10 cellular contexts compared by ENCODE assay signal in the genomic region with DNA sequence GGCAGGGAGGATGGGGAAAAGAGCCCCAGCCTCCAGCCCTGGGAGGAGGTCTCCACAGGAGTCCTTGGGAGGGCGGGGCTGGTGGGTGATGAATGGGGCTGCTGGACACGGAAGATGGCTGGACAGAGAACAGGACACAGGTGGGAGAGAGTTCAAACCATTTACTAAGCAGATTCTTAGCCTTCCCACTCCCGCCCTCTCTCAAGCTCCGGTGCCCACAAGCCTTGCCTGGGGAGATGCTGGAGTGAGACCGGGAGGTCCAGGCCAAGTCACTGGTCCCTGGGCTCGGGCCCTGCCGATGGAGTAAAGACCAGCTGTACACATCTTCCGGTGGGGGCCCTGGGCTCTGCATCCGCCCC. TPM values are rescaled to one million over a fixed set of nuclear protein-coding genes. Genes with fewer than 3 reads are reported as not detected.
DNase-seq lines count a peak whose midpoint lies in the region; ATAC-seq and TF ChIP-seq lines count a peak whose summit lies in the region.
"Had no signal": no experiment of that assay in that cellular context is flagged by ENCODE, and none has a peak within 500 bp of the region (broad histone marks: within the 10 kb centered on the region; RNA-seq: fewer than 3 reads in every experiment).

No MANE protein-coding gene starts in this region.

- peaks cover 17% of the 10 kb centered on the region for H3K27me3 Mint-ChIP-seq in activated naive CD4-positive, alpha-beta T cell treated with anti-CD3 and anti-CD28 coated beads for 36 hours (ENCODE audit: low read depth)
- H3K27me3 Mint-ChIP-seq in central memory CD8-positive, alpha-beta T cell = peaks cover 40% of the 10 kb centered on the region

- H3K9me3 ChIP-seq in mesodermal cell (ENCODE audit: control insufficient read depth, low read length) (no peaks in the 10 kb centered on the region), tibial artery (no peaks in the 10 kb centered on the region)

- H3K4me3 Mint-ChIP-seq in activated naive CD4-positive, alpha-beta T cell treated with anti-CD3 and anti-CD28 coated beads for 36 hours = peak overlapping the region; percentile 48
- H3K4me3 Mint-ChIP-seq in central memory CD8-positive, alpha-beta T cell = peak overlapping the region; percentile 16

- H3K36me3 Mint-ChIP-seq in activated naive CD4-positive, alpha-beta T cell treated with anti-CD3 and anti-CD28 coated beads for 36 hours (ENCODE audit: low read depth) = peaks cover 14% of the 10 kb centered on the region
- H3K36me3 Mint-ChIP-seq in central memory CD8-positive, alpha-beta T cell (ENCODE audit: insufficient read depth) = no peaks in the 10 kb centered on the region
- H3K36me3 Mint-ChIP-seq: CD4-positive, CD25-positive, alpha-beta regulatory T cell had no signal

- CTCF ChIA-PET in activated naive CD4-positive, alpha-beta T cell treated with anti-CD3 and anti-CD28 coated beads for 36 hours (lab: Charles Lee) = no interaction called here

- H3K27me3 ChIP-seq in tibial artery = peaks cover 0 to 57% of the 10 kb centered on the region in 2 donors

- in situ Hi-C loops in GM13976 (cut with MboI; ENCODE audit: low sequenced_read_pairs, unreplicated experiment) = no loop called here

- TF ChIP-seq CTCF in tibial artery (IDR thresholded peaks at IDR 0.05) (no peak), GM13976 (IDR thresholded peaks at IDR 0.05; ENCODE audit: borderline replicate concordance, control extremely low read depth, extremely low read depth, insufficient read depth, missing control alignments) (no peak)

- H3K9me3 Mint-ChIP-seq in activated naive CD4-positive, alpha-beta T cell treated with anti-CD3 and anti-CD28 coated beads for 36 hours = no peaks in the 10 kb centered on the region
- no peaks in the 10 kb centered on the region for H3K9me3 Mint-ChIP-seq in central memory CD8-positive, alpha-beta T cell
- H3K9me3 Mint-ChIP-seq: CD4-positive, CD25-positive, alpha-beta regulatory T cell had no signal

- peaks cover 18% of the 10 kb centered on the region for H3K4me1 Mint-ChIP-seq in activated naive CD4-positive, alpha-beta T cell treated with anti-CD3 and anti-CD28 coated beads for 36 hours (ENCODE audit: low read depth)
- H3K4me1 Mint-ChIP-seq in central memory CD8-positive, alpha-beta T cell = peaks cover 6% of the 10 kb centered on the region

- H3K4me3 ChIP-seq in mesodermal cell (ENCODE audit: extremely low read depth, insufficient read depth, low read length, poor library complexity, severe bottlenecking) (peak overlapping the region; percentile 36), tibial artery (peak overlapping the region; percentile 34 to 44)

- ATAC-seq in central memory CD8-positive, alpha-beta T cell (replicated peaks; ENCODE audit: extremely low read depth, poor library complexity, severe bottlenecking) = no peak

- H3K27ac Mint-ChIP-seq in activated naive CD4-positive, alpha-beta T cell treated with anti-CD3 and anti-CD28 coated beads for 36 hours = no peak overlapping the region
- no peak overlapping the region for H3K27ac Mint-ChIP-seq in central memory CD8-positive, alpha-beta T cell (ENCODE audit: low read depth)
- H3K27ac Mint-ChIP-seq: CD4-positive, CD25-positive, alpha-beta regulatory T cell had no signal

- peaks cover 11% of the 10 kb centered on the region for H3K36me3 ChIP-seq in mesodermal cell (ENCODE audit: control insufficient read depth, insufficient read depth, low read length)
- H3K36me3 ChIP-seq in tibial artery = no peaks in the 10 kb centered on the region

- H3K27ac ChIP-seq in mesodermal cell (ENCODE audit: low read depth, low read length, severe bottlenecking) (no peak overlapping the region), tibial artery (no peak overlapping the region)

- 28 to 42% methylated on average over 7 to 8 of the region's 9 CpGs for WGBS in mesodermal cell (ENCODE audit: insufficient coverage in 2 of 2), 2 experiments

- H3K4me1 ChIP-seq in mesodermal cell (ENCODE audit: control insufficient read depth, insufficient read depth, low read length, poor library complexity, severe bottlenecking) = peaks cover 6% of the 10 kb centered on the region
- peaks cover 0 to 19% (median 16%) of the 10 kb centered on the region in 4 donors for H3K4me1 ChIP-seq in tibial artery

- no peak for DNase-seq in activated naive CD4-positive, alpha-beta T cell treated with anti-CD3 and anti-CD28 coated beads for 36 hours
- no peak for DNase-seq in activated naive CD4-positive, alpha-beta T cell (lab: John Stamatoyannopoulos, UW)
- DNase-seq in central memory CD8-positive, alpha-beta T cell (ENCODE audit: low spot score in 2 of 2) = no peak
- DNase-seq in tibial artery = no peak
- no peak for DNase-seq in hepatic stellate cell (ENCODE audit: low spot score)
- no peak for DNase-seq in GM13976 (ENCODE audit: low spot score)
- no peak for DNase-seq in NCI-H524 (lab: John Stamatoyannopoulos, UW)
- DNase-seq: activated CD4-positive, alpha-beta T cell treated with anti-CD3 and anti-CD28 coated beads, Interleukin-2, amount 50 U/mL, for 1 hour had no signal

- intact Hi-C loops in activated naive CD4-positive, alpha-beta T cell treated with anti-CD3 and anti-CD28 coated beads for 36 hours (cut with micrococcal nuclease) = no loop called here
- intact Hi-C loops in tibial artery (cut with DNase I; ENCODE audit: low total_unique reads) = no loop called here

RNA-seq across cellular contexts. Expression of gene CLDN5, which starts 1.4 kb away (rescaled TPM):
- under 1 TPM in 1 of 2 experiments, not detected in 1; 0.21 TPM for total RNA-seq in activated naive CD4-positive, alpha-beta T cell treated with anti-CD3 and anti-CD28 coated beads for 36 hours
- 4.9 TPM for polyA plus RNA-seq in mesodermal cell (2013, experiment 1 of 2)
- polyA plus RNA-seq in mesodermal cell (2013, experiment 2 of 2) = 2.8 TPM

RNA-seq across cellular contexts. Expression of gene CDC45, which starts 43.1 kb away (rescaled TPM):
- total RNA-seq in activated naive CD4-positive, alpha-beta T cell treated with anti-CD3 and anti-CD28 coated beads for 36 hours = 10 to 100 TPM; 86.3 to 91.7 TPM
- 24.0 TPM for polyA plus RNA-seq in mesodermal cell (2013, experiment 1 of 2)
- 22.2 TPM for polyA plus RNA-seq in mesodermal cell (2013, experiment 2 of 2)

RNA-seq across cellular contexts. Expression of gene UFD1, which starts 43.9 kb away (rescaled TPM):
- 10 to 100 TPM; 75.1 to 83.3 TPM for total RNA-seq in activated naive CD4-positive, alpha-beta T cell treated with anti-CD3 and anti-CD28 coated beads for 36 hours
- polyA plus RNA-seq in mesodermal cell (2013, experiment 1 of 2) = 72.6 TPM
- polyA plus RNA-seq in mesodermal cell (2013, experiment 2 of 2) = 67.3 TPM
